Comparison of ENCODE assay signal across 8 cellular contexts in genomic region chrX:41922694-41923171, GRCh38. TPM values are rescaled to one million over a fixed set of nuclear protein-coding genes. Genes with fewer than 3 reads are reported as not detected.
DNase-seq lines count a peak whose midpoint lies in the region; TF ChIP-seq lines count a peak whose summit lies in the region.

No MANE protein-coding gene starts in this region.

- POLR2A ChIA-PET in HEK293 (lab: Yijun Ruan, JAX) = interaction anchor here (0.6 to 1.3 kb wide), 4 partner anchors 39 to 221 kb away, joined by 3 to 5 read pairs (median 4); no protein-coding TSS in a partner anchor

- DNase-seq in GM03348 (ENCODE audit: low spot score) (peak; percentile 27), NCI-H345 treated with DMSO at 0.1 percent for 48 hours (lab: John Stamatoyannopoulos, UW; ENCODE audit: unreplicated experiment) (peak; percentile 8), cardiac muscle cell (ENCODE audit: low read depth in 1 of 2, low spot score in 1 of 2) (peak; percentile 24 to 71), NCI-H2196 treated with DMSO at 0.1 percent for 48 hours (lab: John Stamatoyannopoulos, UW; ENCODE audit: unreplicated experiment) (no peak), GDM1 (lab: John Stamatoyannopoulos, UW) (no peak)
- DNase-seq in activated naive CD4-positive, alpha-beta T cell treated with anti-CD3 and anti-CD28 coated beads, Interleukin-2, amount 10 ng/mL, durations not matched to agents 7 days and 5 days = peak; percentile 44

- no peaks in the 10 kb centered on the region for H3K9me3 Mint-ChIP-seq in activated naive CD4-positive, alpha-beta T cell treated with anti-CD3 and anti-CD28 coated beads, Interleukin-2, amount 10 ng/mL, durations not matched to agents 7 days and 5 days

- peak overlapping the region; percentile 65 for H3K4me2 ChIP-seq in parathyroid adenoma (ENCODE audit: low read length)

- H2AFZ ChIP-seq in parathyroid adenoma = peak overlapping the region; percentile 69

- H3K4me3 ChIP-seq in HEK293 (ENCODE audit: low read depth, low read length) (peak overlapping the region; percentile 58), cardiac muscle cell (peak overlapping the region; percentile 61), parathyroid adenoma (ENCODE audit: low read depth, low read length) (peak overlapping the region; percentile 55)

- H3K79me2 ChIP-seq in parathyroid adenoma = peaks cover 2% of the 10 kb centered on the region

- CTCF ChIA-PET in HEK293 (lab: Yijun Ruan, JAX) = interaction anchor here (0.7 kb wide), 3 partner anchors 63 to 117 kb away, joined by 3 read pairs; no protein-coding TSS in a partner anchor
- CTCF ChIA-PET in activated naive CD4-positive, alpha-beta T cell treated with anti-CD3 and anti-CD28 coated beads, Interleukin-2, amount 10 ng/mL, durations not matched to agents 7 days and 5 days (lab: Charles Lee) = no interaction called here

- no peaks in the 10 kb centered on the region for H3K27me3 ChIP-seq in cardiac muscle cell
- no peaks in the 10 kb centered on the region for H3K27me3 ChIP-seq in parathyroid adenoma (ENCODE audit: control insufficient read depth, insufficient read depth, low read length)

- no peaks in the 10 kb centered on the region for H3K36me3 Mint-ChIP-seq in activated naive CD4-positive, alpha-beta T cell treated with anti-CD3 and anti-CD28 coated beads, Interleukin-2, amount 10 ng/mL, durations not matched to agents 7 days and 5 days

- H3K36me3 ChIP-seq in HEK293 (ENCODE audit: control insufficient read depth in 2 of 2, insufficient read depth in 1 of 2, low read length in 2 of 2) (no peaks in the 10 kb centered on the region), cardiac muscle cell (no peaks in the 10 kb centered on the region), parathyroid adenoma (ENCODE audit: control insufficient read depth, insufficient read depth, low read length) (no peaks in the 10 kb centered on the region)

- H3K9me3 ChIP-seq in HEK293 (ENCODE audit: control insufficient read depth, insufficient read depth, low read depth, low read length) (no peaks in the 10 kb centered on the region), cardiac muscle cell (ENCODE audit: low read depth) (no peaks in the 10 kb centered on the region), parathyroid adenoma (ENCODE audit: control insufficient read depth, low read length) (no peaks in the 10 kb centered on the region)

- H3K9ac ChIP-seq in parathyroid adenoma = no peak overlapping the region

- TF ChIP-seq CTCF in HEK293 (tag by site-specific recombination; IDR thresholded peaks at IDR 0.05) (peak; percentile 81), cardiac muscle cell (IDR thresholded peaks at IDR 0.05; ENCODE audit: low read depth, low read length) (peak; percentile 16), parathyroid adenoma (IDR thresholded peaks at IDR 0.05) (no peak)

- peak overlapping the region; percentile 90 for H3K27ac ChIP-seq in HEK293 (ENCODE audit: extremely low read depth, low read depth, low read length)
- H3K27ac ChIP-seq in cardiac muscle cell = peak overlapping the region; percentile 91
- no peak overlapping the region for H3K27ac ChIP-seq in parathyroid adenoma

- peak overlapping the region; percentile 92 for H3K27ac Mint-ChIP-seq in activated naive CD4-positive, alpha-beta T cell treated with anti-CD3 and anti-CD28 coated beads, Interleukin-2, amount 10 ng/mL, durations not matched to agents 7 days and 5 days

- peaks cover 3% of the 10 kb centered on the region for H3K4me1 ChIP-seq in HEK293 (ENCODE audit: control insufficient read depth, insufficient read depth, low read length)
- H3K4me1 ChIP-seq in cardiac muscle cell (ENCODE audit: low read depth) = peaks cover 20% of the 10 kb centered on the region
- H3K4me1 ChIP-seq in parathyroid adenoma = no peaks in the 10 kb centered on the region

- H3K4me1 Mint-ChIP-seq in activated naive CD4-positive, alpha-beta T cell treated with anti-CD3 and anti-CD28 coated beads, Interleukin-2, amount 10 ng/mL, durations not matched to agents 7 days and 5 days = peaks cover 32% of the 10 kb centered on the region

- H3K27me3 Mint-ChIP-seq in activated naive CD4-positive, alpha-beta T cell treated with anti-CD3 and anti-CD28 coated beads, Interleukin-2, amount 10 ng/mL, durations not matched to agents 7 days and 5 days = peaks cover 1% of the 10 kb centered on the region

- peak overlapping the region; percentile 94 for H3K4me3 Mint-ChIP-seq in activated naive CD4-positive, alpha-beta T cell treated with anti-CD3 and anti-CD28 coated beads, Interleukin-2, amount 10 ng/mL, durations not matched to agents 7 days and 5 days

TF ChIP-seq in HEK293, 187 proteins besides CTCF, POLR2A, EP300 and RAD21 (continues in another document):
- TF ChIP-seq ZNF221 (tag by site-specific recombination; IDR thresholded peaks at IDR 0.05; ENCODE audit: borderline replicate concordance) (no peak), GLIS2 (tag by site-specific recombination; IDR thresholded peaks at IDR 0.05) (peak; percentile 43; the same call in 1 of the 2 replicates), ZBTB10 (tag by site-specific recombination; IDR thresholded peaks at IDR 0.05) (0 out of 2 replicates have a peak, but pooled peaks have one; percentile 1), ZIC2 (tag by site-specific recombination; IDR thresholded peaks at IDR 0.05) (peak; percentile 45), ZBTB48 (tag by site-specific recombination; IDR thresholded peaks at IDR 0.05) (peak; percentile 22; the same call in 1 of the 2 replicates), ZSCAN18 (tag by site-specific recombination; IDR thresholded peaks at IDR 0.05) (no peak), KLF16 (tag by site-specific recombination; IDR thresholded peaks at IDR 0.05) (0 out of 2 replicates have a peak, but pooled peaks have one; percentile 26), ZNF335 (tag by site-specific recombination; conservative IDR thresholded peaks at IDR 0.05) (peak; percentile 79), PATZ1 (tag by site-specific recombination; IDR thresholded peaks at IDR 0.05) (peak; percentile 53), ZBTB8A (tag by site-specific recombination; IDR thresholded peaks at IDR 0.05) (peak; percentile 69), ZBTB20 (tag by site-specific recombination; IDR thresholded peaks at IDR 0.05) (0 out of 2 replicates have a peak, but pooled peaks have one; percentile 12), ZBTB26 (tag by site-specific recombination; optimal IDR thresholded peaks at IDR 0.05) (peak; percentile 57)

RNA-seq across cellular contexts. Expression of gene CASK, which starts 0.6 kb away (rescaled TPM):
- total RNA-seq in cardiac muscle cell = 33.1 and 40.0 TPM in 2 replicates
- polyA plus RNA-seq in cardiac muscle cell = 44.6 and 69.7 TPM in 2 replicates

Comparison
In these comparisons a context has a peak if more than half of its experiments do, and no peak if none do; other contexts are left out.
1. DNase-seq: peak in GM03348 (single experiment), NCI-H345 treated with DMSO at 0.1 percent for 48 hours (single experiment), activated naive CD4-positive, alpha-beta T cell treated with anti-CD3 and anti-CD28 coated beads, Interleukin-2, amount 10 ng/mL, durations not matched to agents 7 days and 5 days (single experiment) and cardiac muscle cell (2 of 2); none in NCI-H2196 treated with DMSO at 0.1 percent for 48 hours (single experiment) and GDM1 (single experiment).
2. Peak in every context shown above with its lines, with median percentiles within 50 percentile points of each other: H3K4me3 ChIP-seq.